Comparison of ENCODE assay signal across 18 cellular contexts in the genomic region with DNA sequence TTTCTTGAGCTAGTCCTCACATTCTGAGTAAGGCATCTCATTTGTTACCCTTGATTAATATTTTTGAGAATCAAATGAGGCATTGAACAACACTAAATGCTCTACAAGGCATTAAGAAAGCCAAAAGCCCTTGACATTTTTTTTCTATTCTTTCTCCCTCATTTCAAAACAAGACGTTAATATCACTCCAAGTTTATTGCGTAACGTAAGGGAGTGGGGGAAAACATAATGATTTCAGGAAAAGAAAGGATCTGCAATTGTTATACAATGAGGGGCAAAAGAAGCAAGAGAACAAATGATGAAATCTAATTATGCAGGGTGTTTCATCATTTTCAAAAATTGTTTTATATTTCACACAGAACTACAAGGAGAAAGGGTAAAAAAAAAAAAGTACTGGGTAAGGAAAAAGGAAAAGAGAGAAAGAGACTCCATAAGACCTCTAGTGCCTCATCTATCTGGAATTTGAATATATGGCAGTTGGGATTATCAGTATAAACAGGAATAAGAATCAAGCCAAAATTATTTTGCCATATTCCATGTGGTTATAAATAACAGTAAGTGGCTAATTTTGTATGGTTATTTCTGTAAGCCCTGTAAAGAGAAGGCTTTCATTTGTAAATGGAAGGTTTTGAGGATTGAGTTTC.
DNase-seq lines count a peak whose midpoint lies in the region; ATAC-seq and TF ChIP-seq lines count a peak whose summit lies in the region.
"Had no signal": no experiment of that assay in that cellular context is flagged by ENCODE, and none has a peak within 500 bp of the region (broad histone marks: within the 10 kb centered on the region; RNA-seq: fewer than 3 reads in every experiment).

No MANE protein-coding gene starts in this region.

- H3K4me3 ChIP-seq in astrocyte of the cerebellum (ENCODE audit: low read depth, low read length), result no peak overlapping the region
- H3K4me3 ChIP-seq in foreskin fibroblast (ENCODE audit: low read depth in 1 of 2, low read length in 2 of 2), result no peak overlapping the region
- H3K4me3 ChIP-seq: left lung, PC-9, skin epidermis had no signal

- intact Hi-C loops in sciatic nerve (cut with DNase I), result no loop called here

- in situ Hi-C loops in astrocyte of the cerebellum (cut with HindIII; ENCODE audit: low sequenced_read_pairs), result no loop called here

- H3K4me3 Mint-ChIP-seq in glutamatergic neuron (ENCODE audit: unreplicated experiment), result no peak overlapping the region
- H3K4me3 Mint-ChIP-seq: activated naive CD8-positive, alpha-beta T cell treated with anti-CD3 and anti-CD28 coated beads, Interleukin-2, amount 10 ng/mL, durations not matched to agents 7 days and 5 days; nephron progenitor cell had no signal

- no peaks in the 10 kb centered on the region for H3K9me3 Mint-ChIP-seq in glutamatergic neuron (ENCODE audit: unreplicated experiment)
- H3K9me3 Mint-ChIP-seq: activated naive CD8-positive, alpha-beta T cell treated with anti-CD3 and anti-CD28 coated beads, Interleukin-2, amount 10 ng/mL, durations not matched to agents 7 days and 5 days had no signal

- H3K4me1 Mint-ChIP-seq in glutamatergic neuron (ENCODE audit: low read depth, unreplicated experiment), result no peaks in the 10 kb centered on the region

- no peak for TF ChIP-seq CTCF in AG09319 (IDR thresholded peaks at IDR 0.05; ENCODE audit: low read depth, low read length)
- no peak for TF ChIP-seq CTCF in astrocyte of the cerebellum (IDR thresholded peaks at IDR 0.05; ENCODE audit: low read depth, low read length, missing control alignments)
- no peak for TF ChIP-seq CTCF in foreskin fibroblast (IDR thresholded peaks at IDR 0.05; ENCODE audit: low read depth, low read length)
- no peak for TF ChIP-seq CTCF in glutamatergic neuron (IDR thresholded peaks at IDR 0.05; ENCODE audit: partially characterized antibody, unreplicated experiment)

- peaks cover 5% of the 10 kb centered on the region for H3K36me3 Mint-ChIP-seq in glutamatergic neuron (ENCODE audit: unreplicated experiment)

- peak; percentile 61 for ATAC-seq in sciatic nerve
- ATAC-seq: left lung had no signal

- H3K27ac Mint-ChIP-seq in glutamatergic neuron (ENCODE audit: unreplicated experiment), result no peak overlapping the region
- H3K27ac Mint-ChIP-seq: activated naive CD8-positive, alpha-beta T cell treated with anti-CD3 and anti-CD28 coated beads, Interleukin-2, amount 10 ng/mL, durations not matched to agents 7 days and 5 days; IgD-negative memory B cell; nephron progenitor cell had no signal

- no peaks in the 10 kb centered on the region for H3K27me3 Mint-ChIP-seq in glutamatergic neuron (ENCODE audit: unreplicated experiment)

- DNase-seq in AG09319 (ENCODE audit: extremely low read depth, low read depth) (peak; percentile 54), astrocyte of the cerebellum (ENCODE audit: low read depth) (peak; percentile 18), foreskin fibroblast (peak; percentile 57 to 76), sciatic nerve (ENCODE audit: low spot score) (no peak), glutamatergic neuron (no peak), A172 (ENCODE audit: low spot score) (no peak)
- no peak for DNase-seq in activated naive CD4-positive, alpha-beta T cell treated with Interleukin-2 at 50 U/mL for 16 hours
- DNase-seq in activated CD4-positive, alpha-beta T cell treated with anti-CD3 and anti-CD28 coated beads for 48 hours, result no peak
- DNase-seq: activated CD4-positive, CD25-positive, alpha-beta regulatory T cell treated with anti-CD3 and anti-CD28 coated beads, Interleukin-2, amount 50 U/mL, for 72 hours; activated CD8-positive, alpha-beta memory T cell treated with anti-CD3 and anti-CD28 coated beads, Interleukin-2, amount 50 U/mL, for 48 hours; activated naive CD8-positive, alpha-beta T cell treated with anti-CD3 and anti-CD28 coated beads, Interleukin-2, amount 10 ng/mL, durations not matched to agents 7 days and 5 days; left lung; NCI-H1436; NCI-H446 treated with DMSO at 0.1 percent for 48 hours; nephron progenitor cell; PC-9 had no signal

Comparison
In these comparisons a context has a peak if more than half of its experiments do, and no peak if none do; other contexts are left out.
1. DNase-seq: peak in AG09319 (single experiment), astrocyte of the cerebellum (single experiment) and foreskin fibroblast (2 of 2); none in sciatic nerve (single experiment), activated naive CD4-positive, alpha-beta T cell treated with Interleukin-2 at 50 U/mL for 16 hours (single experiment), activated CD4-positive, alpha-beta T cell treated with anti-CD3 and anti-CD28 coated beads for 48 hours (single experiment), glutamatergic neuron (single experiment) and A172 (single experiment).